Comparison of ENCODE assay signal across 8 cellular contexts in genomic region chr16:69123894-69124293, GRCh38. TPM values are rescaled to one million over a fixed set of nuclear protein-coding genes. Genes with fewer than 3 reads are reported as not detected.
DNase-seq lines count a peak whose midpoint lies in the region; ATAC-seq and TF ChIP-seq lines count a peak whose summit lies in the region.

No MANE protein-coding gene starts in this region.

- TF ChIP-seq CTCF in WI38 (IDR thresholded peaks at IDR 0.05; ENCODE audit: low read depth, low read length) (peak; percentile 26; the same call in 1 of the 2 replicates), chondrocyte (IDR thresholded peaks at IDR 0.05) (peak; percentile 92), lower lobe of right lung (IDR thresholded peaks at IDR 0.05) (peak; percentile 70)

- intact Hi-C loops in lower lobe of right lung (cut with DNase I): no loop called here

- H3K36me3 Mint-ChIP-seq in chondrocyte (ENCODE audit: low read depth): peaks cover 10% of the 10 kb centered on the region
- peaks cover 56% of the 10 kb centered on the region for H3K36me3 Mint-ChIP-seq in stimulated activated effector memory CD8-positive, alpha-beta T cell treated with anti-CD3 and anti-CD28 coated beads, Interleukin-12 subunit alpha, Interleukin-12 subunit beta, amount 100 ng/mL, for 72 hours

- H3K4me1 ChIP-seq in lower lobe of right lung: peaks cover 4% of the 10 kb centered on the region

- peak; percentile 28 to 49 for DNase-seq in activated CD8-positive, alpha-beta memory T cell treated with anti-CD3 and anti-CD28 coated beads for 1 hour (ENCODE audit: extremely low read depth in 1 of 2, low read depth in 1 of 2)
- DNase-seq in activated CD8-positive, alpha-beta memory T cell treated with anti-CD3 and anti-CD28 coated beads, Interleukin-2, amount 50 U/mL, for 48 hours: no peak
- peak; percentile 82 for DNase-seq in NCI-H2171 treated with DMSO at 0.1 percent for 48 hours (lab: John Stamatoyannopoulos, UW)
- DNase-seq in chondrocyte (ENCODE audit: low spot score): no peak
- DNase-seq in lower lobe of right lung: no peak
- peak; percentile 31 to 69 for DNase-seq in stimulated activated effector memory CD8-positive, alpha-beta T cell treated with anti-CD3 and anti-CD28 coated beads, Interleukin-12 subunit alpha, Interleukin-12 subunit beta, amount 100 ng/mL, for 72 hours (ENCODE audit: low spot score in 2 of 2)

- H3K9me3 Mint-ChIP-seq in chondrocyte (ENCODE audit: low read depth): no peaks in the 10 kb centered on the region
- H3K9me3 Mint-ChIP-seq in stimulated activated effector memory CD8-positive, alpha-beta T cell treated with anti-CD3 and anti-CD28 coated beads, Interleukin-12 subunit alpha, Interleukin-12 subunit beta, amount 100 ng/mL, for 72 hours: no peaks in the 10 kb centered on the region

- no peak overlapping the region for H3K27ac Mint-ChIP-seq in chondrocyte (ENCODE audit: unreplicated experiment)
- H3K27ac Mint-ChIP-seq in stimulated activated effector memory CD8-positive, alpha-beta T cell treated with anti-CD3 and anti-CD28 coated beads, Interleukin-12 subunit alpha, Interleukin-12 subunit beta, amount 100 ng/mL, for 72 hours: no peak overlapping the region

- H3K36me3 ChIP-seq in lower lobe of right lung: peaks cover 54% of the 10 kb centered on the region

- H3K27me3 ChIP-seq in lower lobe of right lung (ENCODE audit: low read depth): no peaks in the 10 kb centered on the region

- H3K9me3 ChIP-seq in lower lobe of right lung: no peaks in the 10 kb centered on the region

- no peak overlapping the region for H3K4me3 ChIP-seq in WI38 (ENCODE audit: low read depth, low read length)
- no peak overlapping the region for H3K4me3 ChIP-seq in lower lobe of right lung

- H3K27ac ChIP-seq in lower lobe of right lung: no peak overlapping the region

- no peak overlapping the region for H3K4me3 Mint-ChIP-seq in chondrocyte (ENCODE audit: unreplicated experiment)
- H3K4me3 Mint-ChIP-seq in stimulated activated effector memory CD8-positive, alpha-beta T cell treated with anti-CD3 and anti-CD28 coated beads, Interleukin-12 subunit alpha, Interleukin-12 subunit beta, amount 100 ng/mL, for 72 hours: no peak overlapping the region

- H3K27me3 Mint-ChIP-seq in chondrocyte (ENCODE audit: low read depth): no peaks in the 10 kb centered on the region

- peaks cover 2% of the 10 kb centered on the region for H3K4me1 Mint-ChIP-seq in chondrocyte (ENCODE audit: low read depth)
- H3K4me1 Mint-ChIP-seq in stimulated activated effector memory CD8-positive, alpha-beta T cell treated with anti-CD3 and anti-CD28 coated beads, Interleukin-12 subunit alpha, Interleukin-12 subunit beta, amount 100 ng/mL, for 72 hours: peaks cover 10% of the 10 kb centered on the region

- ATAC-seq in lower lobe of right lung (peak; percentile 46 to 64), GM18511 (IDR thresholded peaks at IDR 0.05; ENCODE audit: unreplicated experiment) (no peak)
- peak; percentile 58 for ATAC-seq in stimulated activated effector memory CD8-positive, alpha-beta T cell treated with anti-CD3 and anti-CD28 coated beads, Interleukin-12 subunit alpha, Interleukin-12 subunit beta, amount 100 ng/mL, for 72 hours

RNA-seq across cellular contexts. Expression of gene CHTF8, which starts 8.5 kb away (rescaled TPM):
- 77.1 to 83.2 TPM (median 83.1 TPM) in 3 replicates for total RNA-seq in chondrocyte
- total RNA-seq in lower lobe of right lung: 126 TPM

RNA-seq across cellular contexts. Expression of gene UTP4, which starts 8.6 kb away (rescaled TPM):
- total RNA-seq in chondrocyte (37.2 to 46.0 TPM (median 41.7 TPM) in 3 replicates), lower lobe of right lung (26.4 TPM)

RNA-seq across cellular contexts. Expression of gene HAS3, which starts 18.4 kb away (rescaled TPM):
- total RNA-seq in chondrocyte: 0.92 to 1.5 TPM (median 1.4 TPM) in 3 replicates
- 12.6 TPM for total RNA-seq in lower lobe of right lung

Comparison
In these comparisons a context has a peak if more than half of its experiments do, and no peak if none do; other contexts are left out.
1. DNase-seq: peak in activated CD8-positive, alpha-beta memory T cell treated with anti-CD3 and anti-CD28 coated beads for 1 hour (2 of 2), NCI-H2171 treated with DMSO at 0.1 percent for 48 hours (single experiment) and stimulated activated effector memory CD8-positive, alpha-beta T cell treated with anti-CD3 and anti-CD28 coated beads, Interleukin-12 subunit alpha, Interleukin-12 subunit beta, amount 100 ng/mL, for 72 hours (2 of 2); none in activated CD8-positive, alpha-beta memory T cell treated with anti-CD3 and anti-CD28 coated beads, Interleukin-2, amount 50 U/mL, for 48 hours (single experiment), chondrocyte (single experiment) and lower lobe of right lung (single experiment).
2. CTCF ChIP-seq: peak in every context shown above with its lines; median percentile 92 in chondrocyte; 70 in lower lobe of right lung; 26 in WI38.